Comparison of ENCODE assay signal across 29 cellular contexts in the genomic region with DNA sequence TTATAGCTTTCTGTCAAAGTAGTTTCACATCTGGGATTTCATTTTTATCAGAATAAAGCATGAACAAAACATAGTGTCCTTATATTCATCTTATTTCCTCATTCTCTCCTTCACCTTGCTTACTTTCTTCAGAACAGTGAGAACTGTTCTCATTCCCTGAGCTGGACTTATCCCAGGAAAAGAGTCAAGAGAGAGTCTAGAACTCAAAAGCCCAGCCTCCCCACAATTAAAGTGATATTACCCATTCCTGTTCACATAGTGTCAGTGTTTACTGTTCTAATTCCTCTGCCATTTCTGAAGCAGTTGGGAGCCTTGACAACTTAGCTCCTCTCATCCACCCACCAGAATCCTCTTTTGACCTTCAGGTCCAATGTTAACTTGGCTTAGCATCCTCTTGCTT. TPM values are rescaled to one million over a fixed set of nuclear protein-coding genes. Genes with fewer than 3 reads are reported as not detected.
"Had no signal": no experiment of that assay in that cellular context is flagged by ENCODE, and none has a peak within 500 bp of the region (broad histone marks: within the 10 kb centered on the region; RNA-seq: fewer than 3 reads in every experiment).

No MANE protein-coding gene starts in this region.

- ATAC-seq: foreskin keratinocyte; gastroesophageal sphincter; heart left ventricle; lower lobe of right lung; mucosa of descending colon; psoas muscle; right cardiac atrium; stimulated activated effector memory CD8-positive, alpha-beta T cell treated with anti-CD3 and anti-CD28 coated beads, Interleukin-12 subunit alpha, Interleukin-12 subunit beta, amount 100 ng/mL, for 72 hours; stimulated activated naive CD8-positive, alpha-beta T cell treated with anti-CD3 and anti-CD28 coated beads, Interleukin-15, Interleukin-2, amounts not matched to agents 100 U/mL and 50 U/mL, for 24 hours had no signal

- H2AFZ ChIP-seq: hepatocyte, neural progenitor cell had no signal

- H3K27me3 ChIP-seq: esophagus muscularis mucosa, foreskin keratinocyte, gastroesophageal sphincter, hepatocyte, neural progenitor cell, sigmoid colon, testis, tibial artery had no signal

- H3K9ac ChIP-seq: neural progenitor cell had no signal

- H3K4me2 ChIP-seq: hepatocyte, neural progenitor cell had no signal

- H3K79me2 ChIP-seq: hepatocyte had no signal

- H3K9me3 ChIP-seq: esophagus muscularis mucosa, gastroesophageal sphincter, heart left ventricle, left ventricle myocardium inferior, lower lobe of right lung, mucosa of descending colon, psoas muscle, sigmoid colon, testis, tibial artery had no signal

- H3K36me3 ChIP-seq: esophagus muscularis mucosa, gastroesophageal sphincter, heart left ventricle, left ventricle myocardium inferior, lower lobe of right lung, neural progenitor cell, sigmoid colon, tibial artery had no signal

- FAIRE-seq: kidney, urothelium cell line had no signal

- H3K27ac ChIP-seq: coronary artery, esophagus muscularis mucosa, foreskin keratinocyte, gastroesophageal sphincter, heart left ventricle, hepatocyte, left ventricle myocardium inferior, lower lobe of right lung, neural progenitor cell, psoas muscle, sigmoid colon, testis, tibial artery had no signal

- H3K4me3 ChIP-seq: coronary artery, esophagus muscularis mucosa, gastroesophageal sphincter, heart left ventricle, hepatocyte, left ventricle myocardium inferior, lower lobe of right lung, mucosa of descending colon, neural progenitor cell, psoas muscle, sigmoid colon, testis, tibial artery had no signal

- H3K4me1 ChIP-seq: esophagus muscularis mucosa, foreskin keratinocyte, gastroesophageal sphincter, heart left ventricle, left ventricle myocardium inferior, lower lobe of right lung, psoas muscle, sigmoid colon, testis, tibial artery had no signal

- DNase-seq: dermis blood vessel endothelial cell; effector memory CD4-positive, alpha-beta T cell; foreskin keratinocyte; heart left ventricle; kidney; left ventricle myocardium inferior; lower lobe of right lung; mucosa of descending colon; naive B cell; posterior cingulate gyrus; psoas muscle; right cardiac atrium; sigmoid colon; stimulated activated CD4-positive, alpha-beta T cell treated with anti-CD3 and anti-CD28 coated beads, Interleukin-2, amount 100 ng/mL, for 24 hours; stimulated activated CD4-positive, alpha-beta T cell treated with anti-CD3 and anti-CD28 coated beads, Interleukin-4, amount 100 ng/mL, for 24 hours; stimulated activated naive CD8-positive, alpha-beta T cell treated with anti-CD3 and anti-CD28 coated beads, Interleukin-15, Interleukin-2, amounts not matched to agents 100 U/mL and 50 U/mL, for 24 hours; substantia nigra; testis; tibial artery had no signal

RNA-seq across cellular contexts. Expression of a gene that starts 42.9 kb away (rescaled TPM):
- total RNA-seq: endothelial cell of umbilical vein, left ventricle myocardium inferior, osteocyte, psoas muscle, right cardiac atrium, skeletal muscle tissue had no signal
- polyA plus RNA-seq: endothelial cell of umbilical vein, heart left ventricle, right cardiac atrium had no signal
